ENCODE assay signal across 2 cellular contexts in the genomic region with DNA sequence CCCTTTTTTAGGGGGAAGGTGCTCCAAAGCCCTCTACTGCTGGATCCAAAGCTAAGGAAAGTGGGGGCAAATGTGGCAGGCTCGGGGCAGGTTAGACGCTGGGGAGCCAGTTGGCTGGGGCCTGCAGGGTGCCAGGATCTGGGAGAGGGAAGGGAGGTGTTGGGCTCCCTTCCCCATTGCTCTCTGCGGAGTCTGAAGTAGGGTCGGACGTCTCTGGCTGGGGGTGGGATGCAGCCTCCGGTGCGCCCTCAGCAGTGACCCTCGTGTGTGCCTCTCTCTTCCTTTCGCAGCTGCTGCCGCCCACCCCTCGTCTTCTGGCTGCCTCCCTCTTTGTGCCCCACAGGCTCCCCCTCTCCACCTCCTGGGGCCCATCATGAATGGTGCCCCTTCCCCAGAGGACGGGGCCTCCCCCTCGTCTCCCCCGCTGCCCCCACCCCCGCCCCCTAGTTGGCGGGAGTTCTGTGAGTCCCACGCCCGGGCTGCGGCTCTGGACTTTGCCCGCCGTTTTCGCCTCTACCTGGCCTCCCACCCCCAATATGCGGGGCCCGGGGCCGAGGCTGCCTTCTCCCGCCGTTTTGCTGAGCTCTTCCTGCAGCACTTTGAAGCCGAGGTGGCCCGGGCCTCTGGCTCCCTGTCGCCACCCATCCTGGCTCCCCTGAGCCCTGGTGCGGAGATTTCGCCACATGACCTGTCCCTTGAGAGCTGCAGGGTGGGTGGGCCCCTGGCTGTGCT.
TF ChIP-seq lines count a peak whose summit lies in the region.

No MANE protein-coding gene starts in this region.

TF ChIP-seq in HEK293, 187 proteins besides CTCF, POLR2A, EP300 and RAD21:
- TF ChIP-seq, protein P1, sequence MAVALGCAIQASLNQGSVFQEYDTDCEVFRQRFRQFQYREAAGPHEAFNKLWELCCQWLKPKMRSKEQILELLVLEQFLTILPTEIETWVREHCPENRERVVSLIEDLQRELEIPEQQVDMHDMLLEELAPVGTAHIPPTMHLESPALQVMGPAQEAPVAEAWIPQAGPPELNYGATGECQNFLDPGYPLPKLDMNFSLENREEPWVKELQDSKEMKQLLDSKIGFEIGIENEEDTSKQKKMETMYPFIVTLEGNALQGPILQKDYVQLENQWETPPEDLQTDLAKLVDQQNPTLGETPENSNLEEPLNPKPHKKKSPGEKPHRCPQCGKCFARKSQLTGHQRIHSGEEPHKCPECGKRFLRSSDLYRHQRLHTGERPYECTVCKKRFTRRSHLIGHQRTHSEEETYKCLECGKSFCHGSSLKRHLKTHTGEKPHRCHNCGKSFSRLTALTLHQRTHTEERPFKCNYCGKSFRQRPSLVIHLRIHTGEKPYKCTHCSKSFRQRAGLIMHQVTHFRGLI (tag by site-specific recombination; IDR thresholded peaks at IDR 0.05), result no peak
- peak; percentile 26; the same call in 1 of the 2 replicates for TF ChIP-seq EGR2 (tag by site-specific recombination; IDR thresholded peaks at IDR 0.05; ENCODE audit: low read depth)
- no peak for TF ChIP-seq ZNF174 (tag by site-specific recombination; IDR thresholded peaks at IDR 0.05)

TF ChIP-seq in K562, 482 proteins besides CTCF, POLR2A, EP300 and RAD21:
- TF ChIP-seq ZKSCAN3 (CRISPR knock-in tag; IDR thresholded peaks at IDR 0.05), result no peak
- 0 out of 2 replicates have a peak, but pooled peaks have one; percentile 35 for TF ChIP-seq RBFOX2 (IDR thresholded peaks at IDR 0.05; ENCODE audit: low read depth, low read length)
- TF ChIP-seq POLR2G (IDR thresholded peaks at IDR 0.05; ENCODE audit: low read depth, low read length), result peak; percentile 52; the same call in 1 of the 2 replicates
